In the genomic region with DNA sequence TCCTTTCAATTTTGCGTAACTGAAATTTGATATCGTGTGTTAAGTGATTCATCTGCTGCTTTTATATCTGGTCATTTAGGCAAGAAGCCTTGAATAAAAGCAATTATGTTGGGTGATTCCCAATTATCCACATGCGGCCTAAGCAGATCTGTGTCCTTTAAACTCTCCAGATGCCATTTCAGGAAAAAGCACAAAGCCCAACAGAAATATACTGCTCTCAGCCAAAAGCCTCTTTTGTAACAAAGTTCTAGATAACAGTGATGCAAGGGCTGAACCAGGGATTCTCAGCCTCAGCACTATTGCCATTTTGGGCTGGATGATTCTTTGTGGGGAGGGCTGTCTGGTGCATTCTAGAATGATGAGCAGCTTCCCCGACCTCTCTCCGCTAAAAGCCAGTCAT, we compare ENCODE assay signal across 26 cellular contexts.
DNase-seq lines count a peak whose midpoint lies in the region; ATAC-seq and TF ChIP-seq lines count a peak whose summit lies in the region.
"Had no signal": no experiment of that assay in that cellular context is flagged by ENCODE, and none has a peak within 500 bp of the region (broad histone marks: within the 10 kb centered on the region; RNA-seq: fewer than 3 reads in every experiment).

No MANE protein-coding gene starts in this region.

- in situ Hi-C loops in mammary epithelial cell (cut with MboI; ENCODE audit: low sequenced_read_pairs in 2 of 2) (no loop called here), transverse colon (cut with MboI; ENCODE audit: low pct_ligation_motif_present in 1 of 4, low pct_unique_long_range_greater_than_20kb in 1 of 4, low sequenced_read_pairs in 3 of 4) (no loop called here), HAP-1 (cut with MboI; ENCODE audit: low sequenced_read_pairs) (no loop called here), G401 (cut with HindIII; ENCODE audit: low sequenced_read_pairs) (no loop called here)

- H3K4me3 ChIP-seq in mammary epithelial cell (replicated peaks in 1 of 3; ENCODE audit: insufficient read depth in 1 of 3, low read depth in 2 of 3, low read length in 3 of 3) (no peak overlapping the region), body of pancreas (no peak overlapping the region), transverse colon (no peak overlapping the region), HAP-1 (no peak overlapping the region)
- H3K4me3 ChIP-seq: upper lobe of right lung had no signal

- H3K4me1 ChIP-seq in mammary epithelial cell (ENCODE audit: insufficient read depth, low read length), result no peaks in the 10 kb centered on the region
- H3K4me1 ChIP-seq in body of pancreas, result no peaks in the 10 kb centered on the region
- H3K4me1 ChIP-seq in transverse colon, result no peaks in the 10 kb centered on the region
- no peaks in the 10 kb centered on the region for H3K4me1 ChIP-seq in HAP-1
- H3K4me1 ChIP-seq: upper lobe of right lung had no signal

- H3K27me3 ChIP-seq in mammary epithelial cell (ENCODE audit: insufficient read depth, low read length) (no peaks in the 10 kb centered on the region), body of pancreas (peaks cover 0 to 2% of the 10 kb centered on the region in 2 donors), transverse colon (no peaks in the 10 kb centered on the region), HAP-1 (ENCODE audit: low read depth) (no peaks in the 10 kb centered on the region)
- H3K27me3 ChIP-seq: upper lobe of right lung had no signal

- CTCF ChIA-PET in MCF 10A (lab: Yijun Ruan, JAX) (no interaction called here), mammary epithelial cell (lab: Charles Lee; ENCODE audit: low non-redundant PET) (no interaction called here)

- H4K20me1 ChIP-seq in mammary epithelial cell (ENCODE audit: insufficient read depth, low read length), result no peaks in the 10 kb centered on the region

- WGBS in mammary epithelial cell (ENCODE audit: low coverage, missing lambda C conversion rate), result 80% methylated on average over 5 of the region's 5 CpGs
- WGBS in body of pancreas, 2 donors, result 68 to 84% methylated on average over 5 of the region's 5 CpGs
- WGBS in transverse colon (ENCODE audit: low coverage in 1 of 2), 2 donors, result 77 to 90% methylated on average over 3 to 5 of the region's 5 CpGs

- TF ChIP-seq EP300 in transverse colon (IDR thresholded peaks at IDR 0.05; ENCODE audit: low read depth), result no peak

- BruUV-seq in MCF 10A (replicated peaks; lab: Mats Ljungman, UMichigan) (no TSS peak), mammary epithelial cell (replicated peaks; lab: Mats Ljungman, UMichigan) (no TSS peak)

- TF ChIP-seq CTCF in MCF 10A (IDR thresholded peaks at IDR 0.05; ENCODE audit: unreplicated experiment) (no peak), mammary epithelial cell (conservative IDR thresholded peaks at IDR 0.05 in 1 of 2, IDR thresholded peaks at IDR 0.05 in 1 of 2; ENCODE audit: extremely low read depth in 1 of 2, insufficient read depth in 1 of 2, low read depth in 1 of 2, low read length in 2 of 2) (no peak), body of pancreas (IDR thresholded peaks at IDR 0.05) (no peak), transverse colon (IDR thresholded peaks at IDR 0.05) (no peak)

- peak; percentile 30 for ATAC-seq in body of pancreas
- ATAC-seq: activated T-cell treated with anti-CD3 and anti-CD28 coated beads, Interleukin-2, amount 50 U/mL, for 72 hours; PC-3; Right ventricle myocardium inferior; upper lobe of right lung had no signal

- H2AFZ ChIP-seq in mammary epithelial cell (ENCODE audit: low read depth, low read length), result no peak overlapping the region

- H3K9me3 Mint-ChIP-seq in MCF 10A (ENCODE audit: unreplicated experiment), result no peaks in the 10 kb centered on the region

- DNase-seq in MCF 10A (ENCODE audit: unreplicated experiment) (peak; percentile 21), mammary epithelial cell (no peak), NCI-H446 treated with DMSO at 0.1 percent for 48 hours (lab: John Stamatoyannopoulos, UW) (peak; percentile 67), body of pancreas (no peak), cerebellar cortex (ENCODE audit: low spot score) (no peak), transverse colon (no peak), HAP-1 (ENCODE audit: low spot score in 2 of 2) (no peak), G401 (ENCODE audit: low spot score) (no peak)
- DNase-seq: 8988T; activated CD4-positive, alpha-beta T cell treated with anti-CD3 and anti-CD28 coated beads for 4 hours; activated naive CD4-positive, alpha-beta T cell treated with Interleukin-2 at 50 U/mL for 16 hours; activated T-cell treated with anti-CD3 and anti-CD28 coated beads, Interleukin-2, amount 50 U/mL, for 72 hours; amniotic stem cell; central memory CD4-positive, alpha-beta T cell; DND-41; KBM-7; mesenchymal stem cell; MM.1S; NCI-H2029; NCI-H526; nucleus accumbens; PC-3; stimulated activated CD4-positive, alpha-beta T cell treated with anti-CD3 and anti-CD28 coated beads, Interleukin-1b, Interleukin-23, amount 100 ng/mL, for 48 hours; upper lobe of right lung had no signal

- H3K36me3 ChIP-seq in mammary epithelial cell (ENCODE audit: insufficient read depth, low read length) (no peaks in the 10 kb centered on the region), body of pancreas (replicated peaks in 1 of 2; ENCODE audit: insufficient read depth in 1 of 2, low read depth in 2 of 2) (no peaks in the 10 kb centered on the region), transverse colon (no peaks in the 10 kb centered on the region), HAP-1 (replicated peaks) (no peaks in the 10 kb centered on the region)
- H3K36me3 ChIP-seq: upper lobe of right lung had no signal

- H3K4me1 Mint-ChIP-seq in MCF 10A (ENCODE audit: insufficient read depth, unreplicated experiment), result no peaks in the 10 kb centered on the region

- H3K36me3 Mint-ChIP-seq in MCF 10A (ENCODE audit: insufficient read depth, unreplicated experiment), result no peaks in the 10 kb centered on the region

- H3K27ac ChIP-seq in mammary epithelial cell (ENCODE audit: insufficient read depth, low read depth, low read length) (no peak overlapping the region), body of pancreas (no peak overlapping the region), transverse colon (no peak overlapping the region)
- H3K27ac ChIP-seq: upper lobe of right lung had no signal

- H3K9me3 ChIP-seq in mammary epithelial cell (replicated peaks; ENCODE audit: insufficient read depth, low read length) (no peaks in the 10 kb centered on the region), body of pancreas (no peaks in the 10 kb centered on the region), transverse colon (no peaks in the 10 kb centered on the region), HAP-1 (no peaks in the 10 kb centered on the region)
- H3K9me3 ChIP-seq: upper lobe of right lung had no signal

- no peak overlapping the region for H3K27ac Mint-ChIP-seq in MCF 10A (ENCODE audit: low read depth, unreplicated experiment)
- H3K27ac Mint-ChIP-seq: activated T-cell treated with anti-CD3 and anti-CD28 coated beads, Interleukin-2, amount 50 U/mL, for 72 hours; T-helper 2 cell treated with Interferon-gamma antibody and Interleukin-4, amounts not matched to agents 5 μg/mL and 100 μg/mL, for 36 hours had no signal

- H3K4me2 ChIP-seq in mammary epithelial cell (ENCODE audit: insufficient read depth, low read depth, low read length), result no peak overlapping the region

- TF ChIP-seq POLR2A in body of pancreas (IDR thresholded peaks at IDR 0.05) (no peak), transverse colon (IDR thresholded peaks at IDR 0.05) (no peak)

- intact Hi-C loops in MCF 10A (cut with micrococcal nuclease), result no loop called here
- intact Hi-C loops in mammary epithelial cell (cut with micrococcal nuclease), result no loop called here
- intact Hi-C loops in body of pancreas (cut with DNase I), result no loop called here
- intact Hi-C loops in transverse colon (cut with DNase I; ENCODE audit: low total_unique reads), result no loop called here

- H3K9ac ChIP-seq in mammary epithelial cell (ENCODE audit: insufficient read depth, low read length), result no peak overlapping the region

- H3K4me3 Mint-ChIP-seq in MCF 10A (ENCODE audit: unreplicated experiment), result no peak overlapping the region
- H3K4me3 Mint-ChIP-seq: activated T-cell treated with anti-CD3 and anti-CD28 coated beads, Interleukin-2, amount 50 U/mL, for 72 hours; T-helper 2 cell treated with Interferon-gamma antibody and Interleukin-4, amounts not matched to agents 5 μg/mL and 100 μg/mL, for 36 hours had no signal

- dilution Hi-C loops in mammary epithelial cell (cut with HindIII; ENCODE audit: low sequenced_read_pairs), result no loop called here

- no peaks in the 10 kb centered on the region for H3K79me2 ChIP-seq in mammary epithelial cell (ENCODE audit: insufficient read depth, low read length)

- no peaks in the 10 kb centered on the region for H3K27me3 Mint-ChIP-seq in MCF 10A (ENCODE audit: insufficient read depth, unreplicated experiment)

- POLR2A ChIA-PET in MCF 10A (lab: Yijun Ruan, JAX), result interaction anchor here (0.7 kb wide), 1 partner anchor 397 kb away, joined by 4 read pairs; no protein-coding TSS in a partner anchor

Comparison
In these comparisons a context has a peak if more than half of its experiments do, and no peak if none do; other contexts are left out.
1. DNase-seq: peak in MCF 10A (single experiment) and NCI-H446 treated with DMSO at 0.1 percent for 48 hours (single experiment); none in mammary epithelial cell (single experiment), body of pancreas (0 of 4), cerebellar cortex (single experiment), transverse colon (single experiment), HAP-1 (0 of 2) and G401 (single experiment).